Comparison of ENCODE assay signal across 2 cellular contexts in the genomic region with DNA sequence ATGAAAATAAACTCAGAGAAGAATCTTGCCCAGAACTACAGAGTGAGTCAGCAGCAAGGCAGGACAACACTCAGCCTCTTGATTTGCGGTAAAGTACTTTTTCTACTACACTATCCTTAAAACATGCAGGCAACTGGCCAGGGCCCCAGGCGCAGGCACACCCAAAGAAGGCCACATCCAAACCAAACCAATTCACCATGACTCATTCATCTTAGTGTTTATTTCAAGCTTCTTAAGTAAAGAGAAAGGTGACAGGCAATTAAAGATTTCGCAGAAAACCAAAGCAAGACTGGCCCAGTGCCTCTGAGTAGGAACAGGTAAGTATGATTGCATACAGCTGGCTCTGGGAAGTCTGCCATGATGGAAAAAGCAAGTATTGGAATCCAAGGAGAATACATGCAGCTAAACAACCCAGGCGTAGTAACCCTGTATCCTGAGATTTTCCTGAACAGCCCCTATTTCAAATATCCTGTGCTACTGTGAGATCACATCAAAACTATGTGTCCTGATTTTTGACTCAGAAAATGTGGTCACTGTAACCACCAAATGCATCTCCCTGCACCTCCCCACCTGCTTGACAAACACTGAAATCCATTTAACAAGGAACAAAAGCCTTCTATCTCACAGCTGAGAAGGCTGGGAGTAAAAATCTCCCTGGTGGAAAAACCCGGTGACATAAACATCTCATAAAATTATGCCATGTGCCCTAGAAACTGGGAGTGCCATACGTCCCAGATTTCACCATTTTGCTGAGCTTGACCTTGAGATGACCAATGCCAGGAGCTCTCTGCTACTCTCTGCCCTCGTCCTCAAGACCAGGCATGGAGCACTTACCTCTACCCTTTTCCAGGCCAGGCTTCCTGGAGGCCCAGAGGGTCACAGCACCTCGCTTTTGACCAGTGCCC.
TF ChIP-seq lines count a peak whose summit lies in the region.

No MANE protein-coding gene starts in this region.

TF ChIP-seq in HCT116, 20 proteins besides CTCF, POLR2A, EP300 and RAD21 (continued from another document):
- TF ChIP-seq SP1 (IDR thresholded peaks at IDR 0.05; ENCODE audit: low read depth), result peak; percentile 97
- TF ChIP-seq, protein P1, sequence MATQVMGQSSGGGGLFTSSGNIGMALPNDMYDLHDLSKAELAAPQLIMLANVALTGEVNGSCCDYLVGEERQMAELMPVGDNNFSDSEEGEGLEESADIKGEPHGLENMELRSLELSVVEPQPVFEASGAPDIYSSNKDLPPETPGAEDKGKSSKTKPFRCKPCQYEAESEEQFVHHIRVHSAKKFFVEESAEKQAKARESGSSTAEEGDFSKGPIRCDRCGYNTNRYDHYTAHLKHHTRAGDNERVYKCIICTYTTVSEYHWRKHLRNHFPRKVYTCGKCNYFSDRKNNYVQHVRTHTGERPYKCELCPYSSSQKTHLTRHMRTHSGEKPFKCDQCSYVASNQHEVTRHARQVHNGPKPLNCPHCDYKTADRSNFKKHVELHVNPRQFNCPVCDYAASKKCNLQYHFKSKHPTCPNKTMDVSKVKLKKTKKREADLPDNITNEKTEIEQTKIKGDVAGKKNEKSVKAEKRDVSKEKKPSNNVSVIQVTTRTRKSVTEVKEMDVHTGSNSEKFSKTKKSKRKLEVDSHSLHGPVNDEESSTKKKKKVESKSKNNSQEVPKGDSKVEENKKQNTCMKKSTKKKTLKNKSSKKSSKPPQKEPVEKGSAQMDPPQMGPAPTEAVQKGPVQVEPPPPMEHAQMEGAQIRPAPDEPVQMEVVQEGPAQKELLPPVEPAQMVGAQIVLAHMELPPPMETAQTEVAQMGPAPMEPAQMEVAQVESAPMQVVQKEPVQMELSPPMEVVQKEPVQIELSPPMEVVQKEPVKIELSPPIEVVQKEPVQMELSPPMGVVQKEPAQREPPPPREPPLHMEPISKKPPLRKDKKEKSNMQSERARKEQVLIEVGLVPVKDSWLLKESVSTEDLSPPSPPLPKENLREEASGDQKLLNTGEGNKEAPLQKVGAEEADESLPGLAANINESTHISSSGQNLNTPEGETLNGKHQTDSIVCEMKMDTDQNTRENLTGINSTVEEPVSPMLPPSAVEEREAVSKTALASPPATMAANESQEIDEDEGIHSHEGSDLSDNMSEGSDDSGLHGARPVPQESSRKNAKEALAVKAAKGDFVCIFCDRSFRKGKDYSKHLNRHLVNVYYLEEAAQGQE (IDR thresholded peaks at IDR 0.05; ENCODE audit: low read depth), result no peak
- TF ChIP-seq ELF1 (IDR thresholded peaks at IDR 0.05; ENCODE audit: borderline replicate concordance, low read depth), result no peak; the same call in 1 of the 2 replicates
- TF ChIP-seq POLR2AphosphoS5 (IDR thresholded peaks at IDR 0.05; ENCODE audit: low read depth, low read length), result no peak; the same call in 1 of the 2 replicates
- no peak for TF ChIP-seq EZH2phosphoT487 (IDR thresholded peaks at IDR 0.05; ENCODE audit: borderline replicate concordance)
- TF ChIP-seq, protein P2, sequence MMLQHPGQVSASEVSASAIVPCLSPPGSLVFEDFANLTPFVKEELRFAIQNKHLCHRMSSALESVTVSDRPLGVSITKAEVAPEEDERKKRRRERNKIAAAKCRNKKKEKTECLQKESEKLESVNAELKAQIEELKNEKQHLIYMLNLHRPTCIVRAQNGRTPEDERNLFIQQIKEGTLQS (IDR thresholded peaks at IDR 0.05), result no peak
- peak; percentile 97 for TF ChIP-seq FOSL1 (IDR thresholded peaks at IDR 0.05; ENCODE audit: low read depth)
- TF ChIP-seq ZFX (IDR thresholded peaks at IDR 0.05), result no peak
- TF ChIP-seq, protein P3, sequence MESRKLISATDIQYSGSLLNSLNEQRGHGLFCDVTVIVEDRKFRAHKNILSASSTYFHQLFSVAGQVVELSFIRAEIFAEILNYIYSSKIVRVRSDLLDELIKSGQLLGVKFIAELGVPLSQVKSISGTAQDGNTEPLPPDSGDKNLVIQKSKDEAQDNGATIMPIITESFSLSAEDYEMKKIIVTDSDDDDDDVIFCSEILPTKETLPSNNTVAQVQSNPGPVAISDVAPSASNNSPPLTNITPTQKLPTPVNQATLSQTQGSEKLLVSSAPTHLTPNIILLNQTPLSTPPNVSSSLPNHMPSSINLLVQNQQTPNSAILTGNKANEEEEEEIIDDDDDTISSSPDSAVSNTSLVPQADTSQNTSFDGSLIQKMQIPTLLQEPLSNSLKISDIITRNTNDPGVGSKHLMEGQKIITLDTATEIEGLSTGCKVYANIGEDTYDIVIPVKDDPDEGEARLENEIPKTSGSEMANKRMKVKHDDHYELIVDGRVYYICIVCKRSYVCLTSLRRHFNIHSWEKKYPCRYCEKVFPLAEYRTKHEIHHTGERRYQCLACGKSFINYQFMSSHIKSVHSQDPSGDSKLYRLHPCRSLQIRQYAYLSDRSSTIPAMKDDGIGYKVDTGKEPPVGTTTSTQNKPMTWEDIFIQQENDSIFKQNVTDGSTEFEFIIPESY (IDR thresholded peaks at IDR 0.05; ENCODE audit: extremely low read depth, insufficient replicate concordance, low read length), result peak; percentile 44
- TF ChIP-seq CEBPB (IDR thresholded peaks at IDR 0.05; ENCODE audit: low read depth), result peak; percentile 89
- TF ChIP-seq SIN3A (IDR thresholded peaks at IDR 0.05; ENCODE audit: low read depth), result peak; percentile 92
- peak; percentile 86 for TF ChIP-seq TCF7L2 (IDR thresholded peaks at IDR 0.05; ENCODE audit: borderline replicate concordance, extremely low read depth, insufficient read depth, insufficient read length)
- TF ChIP-seq CBX3 (IDR thresholded peaks at IDR 0.05; ENCODE audit: low read depth), result peak; percentile 79; the same call in 1 of the 2 replicates
- peak; percentile 99 for TF ChIP-seq JUND (IDR thresholded peaks at IDR 0.05)

TF ChIP-seq in HEK293T, 16 proteins besides CTCF, POLR2A, EP300 and RAD21 (continued from another document):
- no peak for TF ChIP-seq FOXK2 (IDR thresholded peaks at IDR 0.05)
- TF ChIP-seq L3MBTL2 (conservative IDR thresholded peaks at IDR 0.05), result no peak
- no peak for TF ChIP-seq NFRKB (IDR thresholded peaks at IDR 0.05)
- TF ChIP-seq LEF1 (IDR thresholded peaks at IDR 0.05; ENCODE audit: borderline replicate concordance), result no peak
- no peak for TF ChIP-seq SP1 (IDR thresholded peaks at IDR 0.05)
- TF ChIP-seq ZNF384 (IDR thresholded peaks at IDR 0.05), result no peak
- TF ChIP-seq SUZ12 (IDR thresholded peaks at IDR 0.05), result no peak
- no peak for TF ChIP-seq CTBP1 (IDR thresholded peaks at IDR 0.05; ENCODE audit: borderline replicate concordance)
- TF ChIP-seq BHLHE40 (IDR thresholded peaks at IDR 0.05; ENCODE audit: borderline replicate concordance), result no peak
- TF ChIP-seq ARNT (IDR thresholded peaks at IDR 0.05), result no peak
